Comparison of ENCODE assay signal across 25 cellular contexts in genomic region chr2:38922389-38922788, GRCh38. TPM values are rescaled to one million over a fixed set of nuclear protein-coding genes. Genes with fewer than 3 reads are reported as not detected.
"Had no signal": no experiment of that assay in that cellular context is flagged by ENCODE, and none has a peak within 500 bp of the region (broad histone marks: within the 10 kb centered on the region; RNA-seq: fewer than 3 reads in every experiment).

No MANE protein-coding gene starts in this region.

- H3K9me3 ChIP-seq: colonic mucosa, esophagus squamous epithelium, gastrocnemius medialis, heart right ventricle, left lung, lower lobe of right lung, mucosa of descending colon had no signal

- H3K27ac ChIP-seq: colonic mucosa, epithelial cell of prostate, esophagus squamous epithelium, gastrocnemius medialis, heart right ventricle, left lung, lower lobe of right lung had no signal

- H3K27me3 ChIP-seq: colonic mucosa, esophagus squamous epithelium, gastrocnemius medialis, heart right ventricle, left lung had no signal

- H3K4me1 ChIP-seq: colonic mucosa, esophagus squamous epithelium, left lung, lower lobe of right lung had no signal

- H3K9me3 Mint-ChIP-seq: dendritic cell treated with granulocyte-macrophage colony-stimulating factor and Interleukin-4, amounts not matched to agents 40 ng/mL and 50 ng/mL, for 4 days; effector memory CD8-positive, alpha-beta T cell; endodermal cell; mesothelial cell of epicardium had no signal

- H3K4me3 ChIP-seq: colonic mucosa, esophagus squamous epithelium, gastrocnemius medialis, heart right ventricle, left lung, lower lobe of right lung, mucosa of descending colon had no signal

- DNase-seq: colonic mucosa; cortex of kidney; effector CD8-positive, alpha-beta T cell; effector memory CD8-positive, alpha-beta T cell; endodermal cell; erythroblast; esophagus squamous epithelium; foreskin fibroblast; foreskin melanocyte; gastrocnemius medialis; glutamatergic neuron; heart right ventricle; hippocampal formation; left cardiac atrium; left lung; left ventricle myocardium superior; lower lobe of right lung; mesenchymal stem cell; mucosa of descending colon had no signal

- ATAC-seq: effector memory CD8-positive, alpha-beta T cell; esophagus mucosa; left lung; lower lobe of right lung; mucosa of descending colon had no signal

- FAIRE-seq: islet of Langerhans, keratinocyte had no signal

- H3K27me3 Mint-ChIP-seq: dendritic cell treated with granulocyte-macrophage colony-stimulating factor and Interleukin-4, amounts not matched to agents 40 ng/mL and 50 ng/mL, for 4 days had no signal

- H3K36me3 ChIP-seq: colonic mucosa, gastrocnemius medialis, heart right ventricle, left lung, lower lobe of right lung had no signal

- H3K4me3 Mint-ChIP-seq: dendritic cell treated with granulocyte-macrophage colony-stimulating factor and Interleukin-4, amounts not matched to agents 40 ng/mL and 50 ng/mL, for 4 days; effector memory CD8-positive, alpha-beta T cell; endodermal cell; mesothelial cell of epicardium had no signal

- H3K27ac Mint-ChIP-seq: dendritic cell treated with granulocyte-macrophage colony-stimulating factor and Interleukin-4, amounts not matched to agents 40 ng/mL and 50 ng/mL, for 4 days; effector memory CD8-positive, alpha-beta T cell; endodermal cell; mesothelial cell of epicardium had no signal

- H3K4me1 Mint-ChIP-seq: mesothelial cell of epicardium had no signal

RNA-seq across cellular contexts. Expression of gene ARHGEF33, which starts 32.7 kb away (rescaled TPM):
- total RNA-seq: esophagus mucosa had no signal
